Comparison of ENCODE assay signal across 8 cellular contexts in the genomic region with DNA sequence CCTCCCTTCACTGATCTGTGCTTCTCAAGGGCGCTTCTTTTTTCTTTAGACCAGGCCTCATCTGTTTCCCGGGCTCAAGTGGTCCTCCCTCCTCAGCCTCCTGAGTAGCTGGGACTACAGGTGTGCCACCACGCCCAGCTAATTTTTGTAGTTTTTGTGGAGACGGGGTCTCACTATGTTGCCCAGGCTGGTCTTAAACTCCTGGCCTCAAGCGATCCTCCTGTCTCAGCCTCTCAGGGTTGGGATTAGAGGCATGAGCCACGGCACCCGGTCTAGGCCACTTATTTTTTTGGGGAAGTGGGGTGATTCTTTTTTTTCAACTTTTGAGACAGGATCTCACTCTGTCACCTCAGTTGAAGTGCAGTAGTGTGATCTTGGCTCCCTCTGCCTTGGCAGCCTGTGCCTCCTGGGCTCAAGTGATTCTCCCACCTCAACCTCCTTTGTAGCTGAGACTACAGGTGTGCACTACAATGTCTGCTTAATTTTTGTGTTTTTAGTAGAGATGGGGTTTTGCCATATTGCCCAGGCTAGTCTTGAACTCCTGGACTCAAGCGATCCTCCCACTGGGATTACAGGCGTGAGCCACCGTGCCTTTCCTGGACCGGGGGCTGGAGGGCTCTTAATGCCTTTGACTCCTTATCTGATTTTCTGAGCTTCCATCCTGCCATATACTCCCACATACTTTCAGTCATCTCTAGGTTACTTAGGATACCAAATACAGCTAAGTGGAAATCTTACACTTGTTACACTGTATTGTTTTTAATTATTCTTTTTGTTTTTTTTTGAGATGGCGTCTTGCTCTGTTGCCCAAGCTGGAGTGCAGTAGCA. TPM values are rescaled to one million over a fixed set of nuclear protein-coding genes. Genes with fewer than 3 reads are reported as not detected.
A peak's percentile ranks its signal among the peaks of the same experiment; 100 is the strongest.
DNase-seq lines count a peak whose midpoint lies in the region; ATAC-seq and TF ChIP-seq lines count a peak whose summit lies in the region.

No MANE protein-coding gene starts in this region.

- H3K4ac ChIP-seq in mesendoderm (ENCODE audit: low read depth, low read length), result no peak overlapping the region

- H4K8ac ChIP-seq in mesendoderm (ENCODE audit: low read depth, low read length), result no peak overlapping the region

- H3K23ac ChIP-seq in mesendoderm (ENCODE audit: low read length), result no peak overlapping the region

- in situ Hi-C loops in brain microvascular endothelial cell (cut with HindIII; ENCODE audit: low pct_ligation_motif_present, low sequenced_read_pairs), result no loop called here

- no peak for ATAC-seq in naive thymus-derived CD4-positive, alpha-beta T cell
- ATAC-seq in HG03354 (IDR thresholded peaks at IDR 0.05; ENCODE audit: poor library complexity, severe bottlenecking, unreplicated experiment) (no peak), GM18498 (IDR thresholded peaks at IDR 0.05; ENCODE audit: unreplicated experiment) (no peak)

- CTCF ChIA-PET in A673 (lab: Charles Lee), result interaction anchor here (0.7 to 0.8 kb wide), 2 partner anchors 23 to 175 kb away, joined by 3 read pairs; no protein-coding TSS in a partner anchor
- CTCF ChIA-PET in naive thymus-derived CD4-positive, alpha-beta T cell (lab: Charles Lee), result interaction anchor here (0.6 to 2.2 kb wide), 6 partner anchors 10 to 85 kb away, joined by 3 to 14 read pairs (median 6); a partner anchor contains a TSS

- BruUV-seq in A673 (replicated peaks; lab: Mats Ljungman, UMichigan), result no TSS peak

- H2BK5ac ChIP-seq in mesendoderm (ENCODE audit: low read length), result no peak overlapping the region

- H3K36me3 ChIP-seq in A673 (ENCODE audit: insufficient read depth, low read length, poor library complexity, severe bottlenecking), result peaks cover 7% of the 10 kb centered on the region
- peaks cover 5% of the 10 kb centered on the region for H3K36me3 ChIP-seq in brain microvascular endothelial cell (replicated peaks)
- H3K36me3 ChIP-seq in naive thymus-derived CD4-positive, alpha-beta T cell (ENCODE audit: control insufficient read depth in 2 of 3, insufficient read depth in 3 of 3, low read length in 3 of 3), result peaks cover 0 to 16% (median 0%) of the 10 kb centered on the region in 3 experiments
- peaks cover 1% of the 10 kb centered on the region for H3K36me3 ChIP-seq in mesendoderm (ENCODE audit: control insufficient read depth, insufficient read depth, low read length)

- no peak overlapping the region for H2BK15ac ChIP-seq in mesendoderm (replicated peaks; ENCODE audit: low read depth)

- H3K4me1 Mint-ChIP-seq in naive thymus-derived CD4-positive, alpha-beta T cell, result peaks cover 4 to 14% (median 10%) of the 10 kb centered on the region in 7 donors

- DNase-seq in A673 (ENCODE audit: low spot score), result no peak
- DNase-seq in HFF-Myc (ENCODE audit: extremely low read depth, low read depth), result no peak
- no peak for DNase-seq in brain microvascular endothelial cell
- DNase-seq in naive thymus-derived CD4-positive, alpha-beta T cell, result no peak
- no peak for DNase-seq in mesendoderm
- DNase-seq in DMS153 treated with DMSO at 0.1 percent for 48 hours (lab: John Stamatoyannopoulos, UW; ENCODE audit: unreplicated experiment), result no peak

- peaks cover 0 to 3% (median 0%) of the 10 kb centered on the region in 11 donors for H3K9me3 Mint-ChIP-seq in naive thymus-derived CD4-positive, alpha-beta T cell

- no CpG with 5 or more reads among the region's 12 CpGs for WGBS in mesendoderm (ENCODE audit: extremely low coverage, insufficient coverage, low lambda C conversion rate)

- no peak overlapping the region for H4K5ac ChIP-seq in mesendoderm (ENCODE audit: low read length)

- H3K79me2 ChIP-seq in mesendoderm (ENCODE audit: control insufficient read depth, insufficient read depth, low read length), result no peaks in the 10 kb centered on the region

- no peaks in the 10 kb centered on the region for H3K27me3 ChIP-seq in A673 (replicated peaks; ENCODE audit: insufficient read depth, low read depth, low read length, poor library complexity)
- no peaks in the 10 kb centered on the region for H3K27me3 ChIP-seq in brain microvascular endothelial cell (replicated peaks)
- H3K27me3 ChIP-seq in naive thymus-derived CD4-positive, alpha-beta T cell (ENCODE audit: control insufficient read depth in 2 of 2, insufficient read depth in 2 of 2, low read length in 2 of 2), result no peaks in the 10 kb centered on the region
- H3K27me3 ChIP-seq in mesendoderm (ENCODE audit: insufficient read depth, low read length, poor library complexity), result no peaks in the 10 kb centered on the region

- peak overlapping the region; percentile 62 to 84 (median 74) for H3K4me3 Mint-ChIP-seq in naive thymus-derived CD4-positive, alpha-beta T cell

- H3K4me2 ChIP-seq in mesendoderm (ENCODE audit: low read length), result no peak overlapping the region

- no peak for TF ChIP-seq CTCF in A673 (conservative IDR thresholded peaks at IDR 0.05; ENCODE audit: low read depth, low read length)
- TF ChIP-seq CTCF in HFF-Myc (IDR thresholded peaks at IDR 0.05; ENCODE audit: low read depth, low read length, missing control alignments), result no peak
- no peak for TF ChIP-seq CTCF in brain microvascular endothelial cell (IDR thresholded peaks at IDR 0.05; ENCODE audit: low read depth, low read length, missing control alignments)

- H3K27me3 Mint-ChIP-seq in naive thymus-derived CD4-positive, alpha-beta T cell, result no peaks in the 10 kb centered on the region

- no peaks in the 10 kb centered on the region for H3K9me3 ChIP-seq in A673 (ENCODE audit: low read depth, low read length, poor library complexity, severe bottlenecking)
- no peaks in the 10 kb centered on the region for H3K9me3 ChIP-seq in naive thymus-derived CD4-positive, alpha-beta T cell (ENCODE audit: control insufficient read depth in 2 of 3, low read length in 3 of 3)

- H3K36me3 Mint-ChIP-seq in naive thymus-derived CD4-positive, alpha-beta T cell, result peaks cover 0 to 7% (median 0%) of the 10 kb centered on the region in 5 donors

- POLR2A ChIA-PET in A673 (lab: Charles Lee; ENCODE audit: low non-redundant PET), result no interaction called here
- POLR2A ChIA-PET in naive thymus-derived CD4-positive, alpha-beta T cell (lab: Charles Lee), result interaction anchor here (0.7 to 1.5 kb wide), 5 partner anchors 10 to 73 kb away, joined by 3 to 13 read pairs (median 4); no protein-coding TSS in a partner anchor

- no peak overlapping the region for H2BK120ac ChIP-seq in mesendoderm (ENCODE audit: low read depth, low read length)

- H3K79me1 ChIP-seq in mesendoderm (ENCODE audit: low read length), result no peaks in the 10 kb centered on the region

- intact Hi-C loops in A673 (cut with micrococcal nuclease; ENCODE audit: unreplicated experiment), result no loop called here
- intact Hi-C loops in naive thymus-derived CD4-positive, alpha-beta T cell (cut with micrococcal nuclease), result loop anchor here (2.0 to 10.0 kb wide), 3 partner anchors 47 to 57 kb away; a partner anchor contains a TSS

- no peak overlapping the region for H3K18ac ChIP-seq in mesendoderm (ENCODE audit: low read length)

- H3K56ac ChIP-seq in mesendoderm (ENCODE audit: low read length), result no peak overlapping the region

- no peak overlapping the region for H3K9ac ChIP-seq in mesendoderm (ENCODE audit: low read length)

- H3K4me1 ChIP-seq in A673 (ENCODE audit: insufficient read depth, low read length, poor library complexity, severe bottlenecking) (peaks cover 3% of the 10 kb centered on the region), mesendoderm (ENCODE audit: control insufficient read depth, low read depth, low read length) (no peaks in the 10 kb centered on the region)
- H3K4me1 ChIP-seq in naive thymus-derived CD4-positive, alpha-beta T cell (ENCODE audit: control insufficient read depth in 2 of 2, insufficient read depth in 2 of 2, low read length in 2 of 2), result peaks cover 0 to 4% of the 10 kb centered on the region in 2 donors

- H2AK5ac ChIP-seq in mesendoderm (ENCODE audit: low read length), result no peak overlapping the region

- H3K27ac Mint-ChIP-seq in naive thymus-derived CD4-positive, alpha-beta T cell, result peak overlapping the region in 4 of 9 donors; percentile 13 to 22 (median 20)

- H3K27ac ChIP-seq in A673 (ENCODE audit: low read depth, low read length, poor library complexity, severe bottlenecking) (no peak overlapping the region), brain microvascular endothelial cell (no peak overlapping the region), mesendoderm (ENCODE audit: low read depth, low read length) (no peak overlapping the region)
- H3K27ac ChIP-seq in naive thymus-derived CD4-positive, alpha-beta T cell (ENCODE audit: low read depth, low read length), result no peak overlapping the region

- H3K4me3 ChIP-seq in A673 (ENCODE audit: low read depth, low read length, poor library complexity, severe bottlenecking) (peak overlapping the region; percentile 43), HFF-Myc (replicated peaks; ENCODE audit: low read depth, low read length) (0 out of 2 replicates have a peak overlapping the region, but pooled peaks have one; percentile 15), brain microvascular endothelial cell (ENCODE audit: low read depth, low read length) (peak overlapping the region; percentile 43), mesendoderm (ENCODE audit: low read length) (no peak overlapping the region)
- peak overlapping the region; percentile 39 for H3K4me3 ChIP-seq in naive thymus-derived CD4-positive, alpha-beta T cell (ENCODE audit: low read length)

RNA-seq across cellular contexts. Expression of a gene that starts 18.9 kb away (rescaled TPM):
- 27.2 and 44.7 TPM in 2 replicates for total RNA-seq in A673 (2021)
- not detected for total RNA-seq in naive thymus-derived CD4-positive, alpha-beta T cell
- under 1 TPM in 1 of 2 donors, not detected in 1; 0.76 TPM for polyA plus RNA-seq in naive thymus-derived CD4-positive, alpha-beta T cell
- polyA plus RNA-seq in mesendoderm (2013, experiment 1 of 2), result 137 TPM
- polyA plus RNA-seq in mesendoderm (2013, experiment 2 of 2), result 141 TPM

RNA-seq across cellular contexts. Expression of a gene that starts 39.8 kb away (rescaled TPM):
- total RNA-seq in A673 (2021), result 30.2 and 33.2 TPM in 2 replicates
- 10 to 100 TPM; 33.8 to 84.8 (median 62.7) TPM for total RNA-seq in naive thymus-derived CD4-positive, alpha-beta T cell
- 1 to 10 TPM; 1.4 to 6.8 TPM for polyA plus RNA-seq in naive thymus-derived CD4-positive, alpha-beta T cell
- 10.7 TPM for polyA plus RNA-seq in mesendoderm (2013, experiment 1 of 2)
- polyA plus RNA-seq in mesendoderm (2013, experiment 2 of 2), result 10.0 TPM

RNA-seq across cellular contexts. Expression of a gene that starts 50.2 kb away (rescaled TPM):
- 50.9 and 55.6 TPM in 2 replicates for total RNA-seq in A673 (2021)
- total RNA-seq in naive thymus-derived CD4-positive, alpha-beta T cell, result 10 to 100 TPM; 32.9 to 57.4 (median 42.1) TPM
- polyA plus RNA-seq in naive thymus-derived CD4-positive, alpha-beta T cell, result 10 to 100 TPM; 25.6 to 59.1 TPM
- polyA plus RNA-seq in mesendoderm (2013, experiment 1 of 2), result 37.2 TPM
- 39.3 TPM for polyA plus RNA-seq in mesendoderm (2013, experiment 2 of 2)

Comparison
In these comparisons a context has a peak if more than half of its experiments do, and no peak if none do; other contexts are left out.
1. RNA of a gene that starts 18.9 kb away (total RNA-seq): 27.2 to 44.7 TPM in A673; not detected in naive thymus-derived CD4-positive, alpha-beta T cell; every median in the first group is over 10 times any median in the second.